Comparison of ENCODE assay signal across 8 cellular contexts in genomic region chr11:34105079-34105956, GRCh38. TPM values are rescaled to one million over a fixed set of nuclear protein-coding genes. Genes with fewer than 3 reads are reported as not detected.
DNase-seq lines count a peak whose midpoint lies in the region; ATAC-seq and TF ChIP-seq lines count a peak whose summit lies in the region.

Gene NAT10, plus strand, starts transcription at chr11:34105629. Its CDS starts 2,597 bp downstream, at chr11:34108226.

- intact Hi-C loops in CD4-positive, alpha-beta memory T cell (cut with micrococcal nuclease): loop anchor here (1.0 to 10.0 kb wide), 6 partner anchors 19 to 333 kb away; partner anchors contain the start of genes ABTB2, CAPRIN1, CAT and FBXO3

- H3K4me1 Mint-ChIP-seq in CD4-positive, alpha-beta memory T cell: peaks cover 41 to 67% (median 51%) of the 10 kb centered on the region in 4 donors

- H3K4me3 ChIP-seq in CD4-positive, alpha-beta memory T cell (ENCODE audit: low read length in 2 of 2): peak within 1 kb of the TSS; percentile 83 to 86
- H3K4me3 ChIP-seq in liver (ENCODE audit: low read depth in 1 of 3, low read length in 3 of 3): peak within 1 kb of the TSS; percentile 71 to 96 (median 78)

- peak; percentile 58 to 60 for TF ChIP-seq RAD21 in liver (IDR thresholded peaks at IDR 0.05)

- no peak for TF ChIP-seq CTCF in liver (IDR thresholded peaks at IDR 0.05; ENCODE audit: low read depth, low read length, missing input control)

- H3K27ac Mint-ChIP-seq in CD4-positive, alpha-beta memory T cell: peak within 1 kb of the TSS; percentile 99 to 100 (median 99)

- no peaks in the 10 kb centered on the region for H3K9me3 ChIP-seq in CD4-positive, alpha-beta memory T cell (ENCODE audit: control insufficient read depth in 1 of 2, low read length in 2 of 2)
- no peaks in the 10 kb centered on the region for H3K9me3 ChIP-seq in liver (ENCODE audit: control insufficient read depth in 4 of 4, low read length in 3 of 4)

- H3K27ac ChIP-seq in CD4-positive, alpha-beta memory T cell (ENCODE audit: low read depth, low read length): peak within 1 kb of the TSS; percentile 90
- peak within 1 kb of the TSS; percentile 83 to 88 for H3K27ac ChIP-seq in liver (ENCODE audit: low read depth in 1 of 2, low read length in 2 of 2)

- H3K9ac ChIP-seq in liver (ENCODE audit: low read depth in 1 of 2, low read length in 2 of 2): peak within 1 kb of the TSS; percentile 77 to 95

- peak within 1 kb of the TSS; percentile 95 to 98 (median 97) for H3K4me3 Mint-ChIP-seq in CD4-positive, alpha-beta memory T cell

- H3K27me3 Mint-ChIP-seq in CD4-positive, alpha-beta memory T cell: peaks cover 0 to 2% of the 10 kb centered on the region in 2 donors

- peaks cover 31% of the 10 kb centered on the region for H3K4me1 ChIP-seq in CD4-positive, alpha-beta memory T cell (ENCODE audit: insufficient read depth, low read length)
- peaks cover 3 to 26% (median 15%) of the 10 kb centered on the region in 4 donors for H3K4me1 ChIP-seq in liver (ENCODE audit: control insufficient read depth in 4 of 4, insufficient read depth in 4 of 4, low read length in 3 of 4)

- under 1% methylated on average over 55 of the region's 55 CpGs for WGBS in liver

- ATAC-seq in GM19438 (IDR thresholded peaks at IDR 0.05; ENCODE audit: low read depth, unreplicated experiment): peak; percentile 90
- ATAC-seq in HG03575 (IDR thresholded peaks at IDR 0.05; ENCODE audit: extremely low read depth, insufficient number of reproducible peaks, low FRiP score, unreplicated experiment): peak; percentile 82

- POLR2A ChIA-PET in CD4-positive, alpha-beta memory T cell (lab: Charles Lee; ENCODE audit: partially characterized antibody): interaction anchor here (0.6 to 7.0 kb wide), 22 partner anchors 8 to 811 kb away, joined by 3 to 157 read pairs (median 4); partner anchors contain the start of genes ABTB2, APIP, CAPRIN1 and CAT

- peaks cover 13 to 51% of the 10 kb centered on the region in 2 donors for H3K36me3 Mint-ChIP-seq in CD4-positive, alpha-beta memory T cell

- peaks cover 0 to 7% (median 0%) of the 10 kb centered on the region in 8 donors for H3K9me3 Mint-ChIP-seq in CD4-positive, alpha-beta memory T cell

- H3K36me3 ChIP-seq in CD4-positive, alpha-beta memory T cell (ENCODE audit: insufficient read depth, low read length): peaks cover 23% of the 10 kb centered on the region
- peaks cover 0 to 27% (median 21%) of the 10 kb centered on the region in 4 donors for H3K36me3 ChIP-seq in liver (ENCODE audit: control insufficient read depth in 4 of 4, insufficient read depth in 3 of 4, low read depth in 1 of 4, low read length in 3 of 4)

- CTCF ChIA-PET in CD4-positive, alpha-beta memory T cell (lab: Charles Lee; ENCODE audit: partially characterized antibody): interaction anchor here (0.6 to 2.7 kb wide), 8 partner anchors 17 to 335 kb away, joined by 3 to 15 read pairs (median 4); partner anchors contain the start of gene CAPRIN1

- H3K27me3 ChIP-seq in CD4-positive, alpha-beta memory T cell (ENCODE audit: insufficient read depth, low read length): no peaks in the 10 kb centered on the region
- no peaks in the 10 kb centered on the region for H3K27me3 ChIP-seq in liver (ENCODE audit: control insufficient read depth in 4 of 4, insufficient read depth in 4 of 4, low read length in 3 of 4)

- peak; percentile 96 to 98 (median 97) for DNase-seq in CD4-positive, alpha-beta memory T cell
- DNase-seq in NCI-H82 (lab: John Stamatoyannopoulos, UW) (peak; percentile 99), dermis microvascular lymphatic vessel endothelial cell (ENCODE audit: low read depth in 2 of 2) (peak; percentile 99 to 100)
- DNase-seq in activated CD4-positive, alpha-beta T cell treated with anti-CD3 and anti-CD28 coated beads, Interleukin-2, amount 50 U/mL, for 48 hours: peak; percentile 97
- peak; percentile 98 for DNase-seq in stimulated activated CD4-positive, alpha-beta T cell treated with anti-CD3 and anti-CD28 coated beads, Interleukin-4, amount 100 ng/mL, for 24 hours

TF ChIP-seq in liver, 16 proteins besides CTCF, POLR2A, EP300 and RAD21:
- TF ChIP-seq GABPA (IDR thresholded peaks at IDR 0.05 in 1 of 2, conservative IDR thresholded peaks at IDR 0.05 in 1 of 2) (peak in 1 of 2 donors; percentile 72), MAX (IDR thresholded peaks at IDR 0.05) (peak; percentile 100), SP1 (IDR thresholded peaks at IDR 0.05) (peak; percentile 78), EGR1 (IDR thresholded peaks at IDR 0.05; ENCODE audit: low read depth in 2 of 2) (peak; percentile 32 to 60), FOXA2 (IDR thresholded peaks at IDR 0.05) (no peak), HNF4G (IDR thresholded peaks at IDR 0.05) (no peak), JUND (IDR thresholded peaks at IDR 0.05) (no peak), HNF4A (conservative IDR thresholded peaks at IDR 0.05) (peak in 1 of 2 donors; percentile 34), REST (IDR thresholded peaks at IDR 0.05) (peak; percentile 89), YY1 (IDR thresholded peaks at IDR 0.05) (peak; percentile 96), FOXA1 (IDR thresholded peaks at IDR 0.05) (no peak), ZBTB33 (IDR thresholded peaks at IDR 0.05) (peak; percentile 98), TAF1 (conservative IDR thresholded peaks at IDR 0.05) (peak; percentile 97), RXRA (IDR thresholded peaks at IDR 0.05) (peak; percentile 62 to 70), NR2F2 (IDR thresholded peaks at IDR 0.05) (peak; percentile 37)
- TF ChIP-seq, protein P1, sequence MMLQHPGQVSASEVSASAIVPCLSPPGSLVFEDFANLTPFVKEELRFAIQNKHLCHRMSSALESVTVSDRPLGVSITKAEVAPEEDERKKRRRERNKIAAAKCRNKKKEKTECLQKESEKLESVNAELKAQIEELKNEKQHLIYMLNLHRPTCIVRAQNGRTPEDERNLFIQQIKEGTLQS (IDR thresholded peaks at IDR 0.05): peak; percentile 18

RNA-seq across cellular contexts. Expression of gene NAT10, which starts in this region (rescaled TPM):
- total RNA-seq in CD4-positive, alpha-beta memory T cell: 10 to 100 TPM; 73.6 to 81.5 TPM
- polyA plus RNA-seq in CD4-positive, alpha-beta memory T cell: 10 to 100 TPM; 28.0 to 49.3 TPM
- total RNA-seq in dermis microvascular lymphatic vessel endothelial cell (13.4 and 13.7 TPM in 2 replicates), liver (10 to 100 TPM; 13.5 to 13.6 TPM)
- polyA plus RNA-seq in liver: 10 to 100 TPM in 1 of 2 donors, 1 to 10 TPM in 1; 9.1 to 14.0 TPM

Comparison
In these comparisons a context has a peak if more than half of its experiments do, and no peak if none do; other contexts are left out.
1. Peak in every context shown above with its lines: DNase-seq, ATAC-seq, H3K4me3 ChIP-seq and H3K27ac ChIP-seq.